1 cellular context compared by ENCODE assay signal in the genomic region with DNA sequence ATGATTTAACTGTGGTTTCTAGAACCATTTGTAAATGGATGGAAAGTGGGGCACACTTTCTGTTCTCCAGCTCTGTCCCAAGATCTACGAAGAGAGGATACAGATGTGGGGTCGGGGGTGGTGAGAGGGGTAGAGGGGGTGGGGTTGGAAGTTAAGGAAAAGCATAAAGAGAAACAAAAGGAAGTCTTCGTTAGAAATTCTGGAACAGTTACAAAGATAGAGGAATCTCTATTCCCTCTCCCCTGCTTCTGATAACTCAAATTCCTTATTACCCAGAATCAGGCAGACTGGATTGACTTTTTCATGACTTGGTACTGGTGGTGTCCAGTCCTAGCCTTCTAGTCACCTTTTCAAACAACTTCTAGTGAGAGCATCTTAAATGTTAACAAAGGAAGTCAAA.
TF ChIP-seq lines count a peak whose summit lies in the region.

No MANE protein-coding gene starts in this region.

TF ChIP-seq in HepG2, 621 proteins besides CTCF, POLR2A, EP300 and RAD21:
- TF ChIP-seq HNRNPK (IDR thresholded peaks at IDR 0.05; ENCODE audit: low read depth, low read length, poor library complexity, severe bottlenecking) (peak; percentile 92), IRF1 (CRISPR knock-in tag; IDR thresholded peaks at IDR 0.05; ENCODE audit: low read depth) (no peak)
